1 cellular context compared by ENCODE assay signal in genomic region chr13:99876651-99877050, GRCh38.
TF ChIP-seq lines count a peak whose summit lies in the region.

No MANE protein-coding gene starts in this region.

TF ChIP-seq in GM23338, 12 proteins besides CTCF, POLR2A, EP300 and RAD21 (continued from another document):
- TF ChIP-seq, protein P1, sequence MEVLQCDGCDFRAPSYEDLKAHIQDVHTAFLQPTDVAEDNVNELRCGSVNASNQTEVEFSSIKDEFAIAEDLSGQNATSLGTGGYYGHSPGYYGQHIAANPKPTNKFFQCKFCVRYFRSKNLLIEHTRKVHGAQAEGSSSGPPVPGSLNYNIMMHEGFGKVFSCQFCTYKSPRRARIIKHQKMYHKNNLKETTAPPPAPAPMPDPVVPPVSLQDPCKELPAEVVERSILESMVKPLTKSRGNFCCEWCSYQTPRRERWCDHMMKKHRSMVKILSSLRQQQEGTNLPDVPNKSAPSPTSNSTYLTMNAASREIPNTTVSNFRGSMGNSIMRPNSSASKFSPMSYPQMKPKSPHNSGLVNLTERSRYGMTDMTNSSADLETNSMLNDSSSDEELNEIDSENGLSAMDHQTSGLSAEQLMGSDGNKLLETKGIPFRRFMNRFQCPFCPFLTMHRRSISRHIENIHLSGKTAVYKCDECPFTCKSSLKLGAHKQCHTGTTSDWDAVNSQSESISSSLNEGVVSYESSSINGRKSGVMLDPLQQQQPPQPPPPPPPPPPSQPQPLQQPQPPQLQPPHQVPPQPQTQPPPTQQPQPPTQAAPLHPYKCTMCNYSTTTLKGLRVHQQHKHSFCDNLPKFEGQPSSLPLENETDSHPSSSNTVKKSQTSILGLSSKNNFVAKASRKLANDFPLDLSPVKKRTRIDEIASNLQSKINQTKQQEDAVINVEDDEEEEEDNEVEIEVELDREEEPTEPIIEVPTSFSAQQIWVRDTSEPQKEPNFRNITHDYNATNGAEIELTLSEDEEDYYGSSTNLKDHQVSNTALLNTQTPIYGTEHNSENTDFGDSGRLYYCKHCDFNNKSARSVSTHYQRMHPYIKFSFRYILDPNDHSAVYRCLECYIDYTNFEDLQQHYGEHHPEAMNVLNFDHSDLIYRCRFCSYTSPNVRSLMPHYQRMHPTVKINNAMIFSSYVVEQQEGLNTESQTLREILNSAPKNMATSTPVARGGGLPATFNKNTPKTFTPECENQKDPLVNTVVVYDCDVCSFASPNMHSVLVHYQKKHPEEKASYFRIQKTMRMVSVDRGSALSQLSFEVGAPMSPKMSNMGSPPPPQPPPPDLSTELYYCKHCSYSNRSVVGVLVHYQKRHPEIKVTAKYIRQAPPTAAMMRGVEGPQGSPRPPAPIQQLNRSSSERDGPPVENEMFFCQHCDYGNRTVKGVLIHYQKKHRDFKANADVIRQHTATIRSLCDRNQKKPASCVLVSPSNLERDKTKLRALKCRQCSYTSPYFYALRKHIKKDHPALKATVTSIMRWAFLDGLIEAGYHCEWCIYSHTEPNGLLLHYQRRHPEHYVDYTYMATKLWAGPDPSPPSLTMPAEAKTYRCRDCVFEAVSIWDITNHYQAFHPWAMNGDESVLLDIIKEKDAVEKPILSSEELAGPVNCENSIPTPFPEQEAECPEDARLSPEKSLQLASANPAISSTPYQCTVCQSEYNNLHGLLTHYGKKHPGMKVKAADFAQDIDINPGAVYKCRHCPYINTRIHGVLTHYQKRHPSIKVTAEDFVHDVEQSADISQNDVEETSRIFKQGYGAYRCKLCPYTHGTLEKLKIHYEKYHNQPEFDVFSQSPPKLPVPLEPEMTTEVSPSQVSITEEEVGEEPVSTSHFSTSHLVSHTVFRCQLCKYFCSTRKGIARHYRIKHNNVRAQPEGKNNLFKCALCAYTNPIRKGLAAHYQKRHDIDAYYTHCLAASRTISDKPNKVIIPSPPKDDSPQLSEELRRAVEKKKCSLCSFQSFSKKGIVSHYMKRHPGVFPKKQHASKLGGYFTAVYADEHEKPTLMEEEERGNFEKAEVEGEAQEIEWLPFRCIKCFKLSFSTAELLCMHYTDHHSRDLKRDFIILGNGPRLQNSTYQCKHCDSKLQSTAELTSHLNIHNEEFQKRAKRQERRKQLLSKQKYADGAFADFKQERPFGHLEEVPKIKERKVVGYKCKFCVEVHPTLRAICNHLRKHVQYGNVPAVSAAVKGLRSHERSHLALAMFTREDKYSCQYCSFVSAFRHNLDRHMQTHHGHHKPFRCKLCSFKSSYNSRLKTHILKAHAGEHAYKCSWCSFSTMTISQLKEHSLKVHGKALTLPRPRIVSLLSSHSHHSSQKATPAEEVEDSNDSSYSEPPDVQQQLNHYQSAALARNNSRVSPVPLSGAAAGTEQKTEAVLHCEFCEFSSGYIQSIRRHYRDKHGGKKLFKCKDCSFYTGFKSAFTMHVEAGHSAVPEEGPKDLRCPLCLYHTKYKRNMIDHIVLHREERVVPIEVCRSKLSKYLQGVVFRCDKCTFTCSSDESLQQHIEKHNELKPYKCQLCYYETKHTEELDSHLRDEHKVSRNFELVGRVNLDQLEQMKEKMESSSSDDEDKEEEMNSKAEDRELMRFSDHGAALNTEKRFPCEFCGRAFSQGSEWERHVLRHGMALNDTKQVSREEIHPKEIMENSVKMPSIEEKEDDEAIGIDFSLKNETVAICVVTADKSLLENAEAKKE (CRISPR knock-in tag; IDR thresholded peaks at IDR 0.05): no peak
- TF ChIP-seq EZH2 (IDR thresholded peaks at IDR 0.05; ENCODE audit: low read depth, unreplicated experiment): no peak
- no peak for TF ChIP-seq ZNF114 (CRISPR knock-in tag; IDR thresholded peaks at IDR 0.05)
- TF ChIP-seq CREB1 (CRISPR knock-in tag; IDR thresholded peaks at IDR 0.05; ENCODE audit: low read depth): no peak
- TF ChIP-seq ETS1 (IDR thresholded peaks at IDR 0.05): no peak
- no peak for TF ChIP-seq POLR2AphosphoS5 (IDR thresholded peaks at IDR 0.05; ENCODE audit: low read depth)
- no peak for TF ChIP-seq STAT1 (IDR thresholded peaks at IDR 0.05; ENCODE audit: unreplicated experiment)
- TF ChIP-seq, protein P2, sequence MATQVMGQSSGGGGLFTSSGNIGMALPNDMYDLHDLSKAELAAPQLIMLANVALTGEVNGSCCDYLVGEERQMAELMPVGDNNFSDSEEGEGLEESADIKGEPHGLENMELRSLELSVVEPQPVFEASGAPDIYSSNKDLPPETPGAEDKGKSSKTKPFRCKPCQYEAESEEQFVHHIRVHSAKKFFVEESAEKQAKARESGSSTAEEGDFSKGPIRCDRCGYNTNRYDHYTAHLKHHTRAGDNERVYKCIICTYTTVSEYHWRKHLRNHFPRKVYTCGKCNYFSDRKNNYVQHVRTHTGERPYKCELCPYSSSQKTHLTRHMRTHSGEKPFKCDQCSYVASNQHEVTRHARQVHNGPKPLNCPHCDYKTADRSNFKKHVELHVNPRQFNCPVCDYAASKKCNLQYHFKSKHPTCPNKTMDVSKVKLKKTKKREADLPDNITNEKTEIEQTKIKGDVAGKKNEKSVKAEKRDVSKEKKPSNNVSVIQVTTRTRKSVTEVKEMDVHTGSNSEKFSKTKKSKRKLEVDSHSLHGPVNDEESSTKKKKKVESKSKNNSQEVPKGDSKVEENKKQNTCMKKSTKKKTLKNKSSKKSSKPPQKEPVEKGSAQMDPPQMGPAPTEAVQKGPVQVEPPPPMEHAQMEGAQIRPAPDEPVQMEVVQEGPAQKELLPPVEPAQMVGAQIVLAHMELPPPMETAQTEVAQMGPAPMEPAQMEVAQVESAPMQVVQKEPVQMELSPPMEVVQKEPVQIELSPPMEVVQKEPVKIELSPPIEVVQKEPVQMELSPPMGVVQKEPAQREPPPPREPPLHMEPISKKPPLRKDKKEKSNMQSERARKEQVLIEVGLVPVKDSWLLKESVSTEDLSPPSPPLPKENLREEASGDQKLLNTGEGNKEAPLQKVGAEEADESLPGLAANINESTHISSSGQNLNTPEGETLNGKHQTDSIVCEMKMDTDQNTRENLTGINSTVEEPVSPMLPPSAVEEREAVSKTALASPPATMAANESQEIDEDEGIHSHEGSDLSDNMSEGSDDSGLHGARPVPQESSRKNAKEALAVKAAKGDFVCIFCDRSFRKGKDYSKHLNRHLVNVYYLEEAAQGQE (IDR thresholded peaks at IDR 0.05; ENCODE audit: unreplicated experiment): no peak
- no peak for TF ChIP-seq ZNF331 (CRISPR knock-in tag; IDR thresholded peaks at IDR 0.05; ENCODE audit: low read depth)
